ENCODE assay signal across 1 cellular context in genomic region chr17:46812624-46813318, GRCh38.
A peak's percentile ranks its signal among the peaks of the same experiment; 100 is the strongest.
TF ChIP-seq lines count a peak whose summit lies in the region.

No MANE protein-coding gene starts in this region.

TF ChIP-seq in HepG2, 621 proteins besides CTCF, POLR2A, EP300 and RAD21:
- TF ChIP-seq ZNF790 (CRISPR knock-in tag; IDR thresholded peaks at IDR 0.05; ENCODE audit: borderline replicate concordance) (no peak), ZFP36 (IDR thresholded peaks at IDR 0.05; ENCODE audit: borderline replicate concordance, low read depth, low read length, partially characterized antibody) (peak; percentile 31)
